In the genomic region with DNA sequence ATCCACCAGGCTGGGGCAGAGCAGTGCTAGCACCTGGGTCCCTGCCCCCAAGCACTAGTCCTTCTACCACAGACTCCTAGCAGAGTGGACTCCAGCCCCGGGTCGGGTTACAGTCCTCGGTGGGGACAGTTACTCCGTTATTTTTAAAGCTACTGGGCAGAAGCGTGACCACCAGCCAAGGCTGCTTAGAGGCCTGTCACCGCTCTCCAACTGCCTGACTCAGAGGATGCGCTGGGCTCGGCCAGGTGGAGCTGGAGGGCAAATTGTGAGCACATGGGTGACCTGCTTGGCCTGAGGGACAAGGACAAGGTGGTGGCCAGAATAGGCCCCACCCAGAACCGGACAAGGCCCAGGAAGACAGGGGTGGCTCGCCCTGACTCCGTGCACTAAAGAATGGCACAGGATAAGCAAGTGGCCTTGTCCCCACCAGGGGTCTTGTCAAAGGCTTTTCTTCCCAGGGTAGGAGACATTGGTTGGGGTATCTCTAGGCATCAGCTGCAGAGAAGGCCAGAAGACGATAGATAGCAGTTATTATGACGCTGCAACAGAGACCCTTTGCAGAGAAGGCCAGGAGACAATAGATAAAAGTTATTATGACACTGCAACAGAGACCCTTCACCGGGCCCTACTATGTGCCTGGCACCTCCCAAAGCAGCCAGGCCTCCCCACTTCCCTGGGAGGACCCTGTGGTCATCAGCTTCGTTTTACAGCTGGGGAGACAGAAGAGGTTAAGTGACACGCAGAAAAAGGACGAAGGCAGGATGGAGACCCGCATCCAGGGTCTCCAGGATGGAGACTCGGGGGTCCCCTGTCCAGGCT, we compare ENCODE assay signal across 1 cellular context.
TF ChIP-seq lines count a peak whose summit lies in the region.

No MANE protein-coding gene starts in this region.

TF ChIP-seq in K562, 482 proteins besides CTCF, POLR2A, EP300 and RAD21 (continued from another document and continues in another):
- no peak for TF ChIP-seq SRSF7 (optimal IDR thresholded peaks at IDR 0.05; ENCODE audit: low read depth, low read length)
- no peak for TF ChIP-seq DDX20 (tag; IDR thresholded peaks at IDR 0.05; ENCODE audit: low read depth)
- TF ChIP-seq THRAP3 (IDR thresholded peaks at IDR 0.05; ENCODE audit: borderline replicate concordance): no peak
- TF ChIP-seq LCOR (CRISPR knock-in tag; IDR thresholded peaks at IDR 0.05): no peak
- TF ChIP-seq POLR2G (IDR thresholded peaks at IDR 0.05; ENCODE audit: low read depth, low read length): no peak; the same call in 1 of the 2 replicates
- TF ChIP-seq ELF1 (tag; IDR thresholded peaks at IDR 0.05): no peak
- TF ChIP-seq HDAC8 (tag; IDR thresholded peaks at IDR 0.05): no peak
- TF ChIP-seq TRIM24 (IDR thresholded peaks at IDR 0.05): peak in 1 of 2 experiments; percentile 32; a peak in 1 of 4 replicates
- TF ChIP-seq NFXL1 (CRISPR knock-in tag; IDR thresholded peaks at IDR 0.05): no peak
- TF ChIP-seq THRB (CRISPR knock-in tag; conservative IDR thresholded peaks at IDR 0.05): no peak
- no peak for TF ChIP-seq MECOM (CRISPR knock-in tag; IDR thresholded peaks at IDR 0.05)
- TF ChIP-seq GATAD2B (IDR thresholded peaks at IDR 0.05; ENCODE audit: borderline replicate concordance): no peak
- TF ChIP-seq ZNF512 (tag; IDR thresholded peaks at IDR 0.05): no peak
- no peak for TF ChIP-seq BRF1 (IDR thresholded peaks at IDR 0.05; ENCODE audit: borderline replicate concordance, extremely low read depth, insufficient read length)
- TF ChIP-seq, protein P1, sequence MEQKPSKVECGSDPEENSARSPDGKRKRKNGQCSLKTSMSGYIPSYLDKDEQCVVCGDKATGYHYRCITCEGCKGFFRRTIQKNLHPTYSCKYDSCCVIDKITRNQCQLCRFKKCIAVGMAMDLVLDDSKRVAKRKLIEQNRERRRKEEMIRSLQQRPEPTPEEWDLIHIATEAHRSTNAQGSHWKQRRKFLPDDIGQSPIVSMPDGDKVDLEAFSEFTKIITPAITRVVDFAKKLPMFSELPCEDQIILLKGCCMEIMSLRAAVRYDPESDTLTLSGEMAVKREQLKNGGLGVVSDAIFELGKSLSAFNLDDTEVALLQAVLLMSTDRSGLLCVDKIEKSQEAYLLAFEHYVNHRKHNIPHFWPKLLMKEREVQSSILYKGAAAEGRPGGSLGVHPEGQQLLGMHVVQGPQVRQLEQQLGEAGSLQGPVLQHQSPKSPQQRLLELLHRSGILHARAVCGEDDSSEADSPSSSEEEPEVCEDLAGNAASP (IDR thresholded peaks at IDR 0.05): no peak
- no peak for TF ChIP-seq MLLT1 (IDR thresholded peaks at IDR 0.05)
- TF ChIP-seq NFIC (IDR thresholded peaks at IDR 0.05): peak; percentile 28; the same call in 1 of the 2 replicates
- TF ChIP-seq C11orf30 (IDR thresholded peaks at IDR 0.05; ENCODE audit: low read depth): no peak
- no peak for TF ChIP-seq CBX1 (IDR thresholded peaks at IDR 0.05; ENCODE audit: low read depth)
- TF ChIP-seq ZNF324 (CRISPR knock-in tag; IDR thresholded peaks at IDR 0.05): no peak
- TF ChIP-seq CHD2 (IDR thresholded peaks at IDR 0.05; ENCODE audit: low read depth, low read length): no peak
- no peak for TF ChIP-seq SAP30 (IDR thresholded peaks at IDR 0.05; ENCODE audit: borderline replicate concordance, insufficient read depth, low read depth, low read length, poor library complexity, severe bottlenecking)
- TF ChIP-seq NKRF (IDR thresholded peaks at IDR 0.05; ENCODE audit: borderline replicate concordance): no peak
- no peak for TF ChIP-seq CREB3 (tag; conservative IDR thresholded peaks at IDR 0.05; ENCODE audit: low read depth)
- TF ChIP-seq CUX1 (CRISPR knock-in tag; IDR thresholded peaks at IDR 0.05): no peak
- TF ChIP-seq, protein P2, sequence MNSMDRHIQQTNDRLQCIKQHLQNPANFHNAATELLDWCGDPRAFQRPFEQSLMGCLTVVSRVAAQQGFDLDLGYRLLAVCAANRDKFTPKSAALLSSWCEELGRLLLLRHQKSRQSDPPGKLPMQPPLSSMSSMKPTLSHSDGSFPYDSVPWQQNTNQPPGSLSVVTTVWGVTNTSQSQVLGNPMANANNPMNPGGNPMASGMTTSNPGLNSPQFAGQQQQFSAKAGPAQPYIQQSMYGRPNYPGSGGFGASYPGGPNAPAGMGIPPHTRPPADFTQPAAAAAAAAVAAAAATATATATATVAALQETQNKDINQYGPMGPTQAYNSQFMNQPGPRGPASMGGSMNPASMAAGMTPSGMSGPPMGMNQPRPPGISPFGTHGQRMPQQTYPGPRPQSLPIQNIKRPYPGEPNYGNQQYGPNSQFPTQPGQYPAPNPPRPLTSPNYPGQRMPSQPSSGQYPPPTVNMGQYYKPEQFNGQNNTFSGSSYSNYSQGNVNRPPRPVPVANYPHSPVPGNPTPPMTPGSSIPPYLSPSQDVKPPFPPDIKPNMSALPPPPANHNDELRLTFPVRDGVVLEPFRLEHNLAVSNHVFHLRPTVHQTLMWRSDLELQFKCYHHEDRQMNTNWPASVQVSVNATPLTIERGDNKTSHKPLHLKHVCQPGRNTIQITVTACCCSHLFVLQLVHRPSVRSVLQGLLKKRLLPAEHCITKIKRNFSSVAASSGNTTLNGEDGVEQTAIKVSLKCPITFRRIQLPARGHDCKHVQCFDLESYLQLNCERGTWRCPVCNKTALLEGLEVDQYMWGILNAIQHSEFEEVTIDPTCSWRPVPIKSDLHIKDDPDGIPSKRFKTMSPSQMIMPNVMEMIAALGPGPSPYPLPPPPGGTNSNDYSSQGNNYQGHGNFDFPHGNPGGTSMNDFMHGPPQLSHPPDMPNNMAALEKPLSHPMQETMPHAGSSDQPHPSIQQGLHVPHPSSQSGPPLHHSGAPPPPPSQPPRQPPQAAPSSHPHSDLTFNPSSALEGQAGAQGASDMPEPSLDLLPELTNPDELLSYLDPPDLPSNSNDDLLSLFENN (IDR thresholded peaks at IDR 0.05; ENCODE audit: low read depth in 2 of 2, low read length in 2 of 2): no peak
- TF ChIP-seq, protein P3, sequence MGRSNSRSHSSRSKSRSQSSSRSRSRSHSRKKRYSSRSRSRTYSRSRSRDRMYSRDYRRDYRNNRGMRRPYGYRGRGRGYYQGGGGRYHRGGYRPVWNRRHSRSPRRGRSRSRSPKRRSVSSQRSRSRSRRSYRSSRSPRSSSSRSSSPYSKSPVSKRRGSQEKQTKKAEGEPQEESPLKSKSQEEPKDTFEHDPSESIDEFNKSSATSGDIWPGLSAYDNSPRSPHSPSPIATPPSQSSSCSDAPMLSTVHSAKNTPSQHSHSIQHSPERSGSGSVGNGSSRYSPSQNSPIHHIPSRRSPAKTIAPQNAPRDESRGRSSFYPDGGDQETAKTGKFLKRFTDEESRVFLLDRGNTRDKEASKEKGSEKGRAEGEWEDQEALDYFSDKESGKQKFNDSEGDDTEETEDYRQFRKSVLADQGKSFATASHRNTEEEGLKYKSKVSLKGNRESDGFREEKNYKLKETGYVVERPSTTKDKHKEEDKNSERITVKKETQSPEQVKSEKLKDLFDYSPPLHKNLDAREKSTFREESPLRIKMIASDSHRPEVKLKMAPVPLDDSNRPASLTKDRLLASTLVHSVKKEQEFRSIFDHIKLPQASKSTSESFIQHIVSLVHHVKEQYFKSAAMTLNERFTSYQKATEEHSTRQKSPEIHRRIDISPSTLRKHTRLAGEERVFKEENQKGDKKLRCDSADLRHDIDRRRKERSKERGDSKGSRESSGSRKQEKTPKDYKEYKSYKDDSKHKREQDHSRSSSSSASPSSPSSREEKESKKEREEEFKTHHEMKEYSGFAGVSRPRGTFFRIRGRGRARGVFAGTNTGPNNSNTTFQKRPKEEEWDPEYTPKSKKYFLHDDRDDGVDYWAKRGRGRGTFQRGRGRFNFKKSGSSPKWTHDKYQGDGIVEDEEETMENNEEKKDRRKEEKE (IDR thresholded peaks at IDR 0.05; ENCODE audit: borderline replicate concordance in 1 of 2, control insufficient read depth in 1 of 2, low read depth in 2 of 2, low read length in 1 of 2): no peak
- TF ChIP-seq PHF8 (IDR thresholded peaks at IDR 0.05; ENCODE audit: borderline replicate concordance, low read length): no peak
- no peak for TF ChIP-seq NFRKB (IDR thresholded peaks at IDR 0.05; ENCODE audit: low read depth)
- peak; percentile 20; the same call in 1 of the 2 replicates for TF ChIP-seq L3MBTL2 (IDR thresholded peaks at IDR 0.05)
- no peak for TF ChIP-seq POLR3G (IDR thresholded peaks at IDR 0.05; ENCODE audit: extremely low read depth, insufficient read length, insufficient replicate concordance)
- no peak for TF ChIP-seq ZNF696 (CRISPR knock-in tag; conservative IDR thresholded peaks at IDR 0.05)
- TF ChIP-seq ZNF75A (CRISPR knock-in tag; IDR thresholded peaks at IDR 0.05): no peak
